In genomic region chr6:136582702-136583471, GRCh38 we compare ENCODE assay signal across 8 cellular contexts. TPM values are rescaled to one million over a fixed set of nuclear protein-coding genes. Genes with fewer than 3 reads are reported as not detected.
DNase-seq lines count a peak whose midpoint lies in the region; ATAC-seq and TF ChIP-seq lines count a peak whose summit lies in the region.

No MANE protein-coding gene starts in this region.

- no peak overlapping the region for H3K27ac ChIP-seq in OCI-LY3 (ENCODE audit: low read length)

- H3K27me3 ChIP-seq in OCI-LY3 (ENCODE audit: low read depth, low read length) = no peaks in the 10 kb centered on the region

- no peaks in the 10 kb centered on the region for H3K4me1 Mint-ChIP-seq in endothelial cell (ENCODE audit: unreplicated experiment)
- H3K4me1 Mint-ChIP-seq in natural killer cell = peaks cover 0 to 6% of the 10 kb centered on the region in 2 donors

- H2AFZ ChIP-seq in OCI-LY3 (ENCODE audit: low read depth, low read length) = no peak overlapping the region

- intact Hi-C loops in natural killer cell (cut with micrococcal nuclease) = loop anchor here (2.0 kb wide), 1 partner anchor 210 kb away; the partner anchor contains the start of gene MAP3K5

- no peaks in the 10 kb centered on the region for H3K36me3 ChIP-seq in OCI-LY3 (replicated peaks; ENCODE audit: low read depth, low read length)

- H3K27me3 Mint-ChIP-seq in endothelial cell (ENCODE audit: unreplicated experiment) = peaks cover 2% of the 10 kb centered on the region
- H3K27me3 Mint-ChIP-seq in natural killer cell (ENCODE audit: low read depth in 2 of 2) = no peaks in the 10 kb centered on the region

- no peak overlapping the region for H3K4me3 ChIP-seq in OCI-LY3 (ENCODE audit: low read length)

- H3K4me3 Mint-ChIP-seq in endothelial cell (ENCODE audit: unreplicated experiment) (no peak overlapping the region), natural killer cell (no peak overlapping the region)

- H3K27ac Mint-ChIP-seq in endothelial cell (ENCODE audit: unreplicated experiment) = no peak overlapping the region
- peak overlapping the region; percentile 56 to 76 for H3K27ac Mint-ChIP-seq in natural killer cell
- H3K27ac Mint-ChIP-seq in activated naive CD4-positive, alpha-beta T cell treated with anti-CD3 and anti-CD28 coated beads, Interleukin-2, amount 50 U/mL, for 72 hours = peak overlapping the region in 1 of 2 donors; percentile 63

- H3K9me3 ChIP-seq in OCI-LY3 (ENCODE audit: insufficient read depth, low read length) = no peaks in the 10 kb centered on the region

- no peaks in the 10 kb centered on the region for H4K20me1 ChIP-seq in OCI-LY3 (ENCODE audit: insufficient read depth, low read length)

- H3K4me2 ChIP-seq in OCI-LY3 (ENCODE audit: low read length) = no peak overlapping the region

- DNase-seq in SKM-1 treated with dmso at 0.1 percent for 144 hours (lab: John Stamatoyannopoulos, UW; ENCODE audit: unreplicated experiment) (peak; percentile 9), SKM-1 (lab: John Stamatoyannopoulos, UW; ENCODE audit: unreplicated experiment) (no peak), endothelial cell (ENCODE audit: low spot score) (no peak), natural killer cell (no peak)
- no peak for DNase-seq in activated naive CD4-positive, alpha-beta T cell treated with anti-CD3 and anti-CD28 coated beads, Interleukin-2, amount 50 U/mL, for 72 hours (ENCODE audit: low spot score in 2 of 2)

- TF ChIP-seq CTCF in OCI-LY3 (IDR thresholded peaks at IDR 0.05; ENCODE audit: low read depth, low read length) (peak; percentile 60), endothelial cell (IDR thresholded peaks at IDR 0.05; ENCODE audit: unreplicated experiment) (peak; percentile 83), natural killer cell (IDR thresholded peaks at IDR 0.05) (peak; percentile 66)

- H3K9me3 Mint-ChIP-seq in endothelial cell (ENCODE audit: unreplicated experiment) = no peaks in the 10 kb centered on the region
- no peaks in the 10 kb centered on the region for H3K9me3 Mint-ChIP-seq in natural killer cell
- no peaks in the 10 kb centered on the region for H3K9me3 Mint-ChIP-seq in activated naive CD4-positive, alpha-beta T cell treated with anti-CD3 and anti-CD28 coated beads, Interleukin-2, amount 50 U/mL, for 72 hours

- ATAC-seq in natural killer cell (peak in 2 of 3 donors; percentile 43 to 57), HG02798 (IDR thresholded peaks at IDR 0.05; ENCODE audit: poor library complexity, unreplicated experiment) (no peak), GM21825 (IDR thresholded peaks at IDR 0.05; ENCODE audit: unreplicated experiment) (no peak)
- ATAC-seq in activated naive CD4-positive, alpha-beta T cell treated with anti-CD3 and anti-CD28 coated beads, Interleukin-2, amount 50 U/mL, for 72 hours = no peak

- H3K4me1 ChIP-seq in OCI-LY3 (ENCODE audit: low read length) = peaks cover 6% of the 10 kb centered on the region

- H3K36me3 Mint-ChIP-seq in endothelial cell (ENCODE audit: low read depth, unreplicated experiment) = no peaks in the 10 kb centered on the region
- H3K36me3 Mint-ChIP-seq in natural killer cell = peaks cover 46% of the 10 kb centered on the region
- peaks cover 0 to 23% of the 10 kb centered on the region in 2 donors for H3K36me3 Mint-ChIP-seq in activated naive CD4-positive, alpha-beta T cell treated with anti-CD3 and anti-CD28 coated beads, Interleukin-2, amount 50 U/mL, for 72 hours

- H3K79me2 ChIP-seq in OCI-LY3 (ENCODE audit: low read length) = no peaks in the 10 kb centered on the region

- H3K9ac ChIP-seq in OCI-LY3 (ENCODE audit: low read length) = no peak overlapping the region

RNA-seq across cellular contexts. Expression of gene MAP7, which starts 32.7 kb away (rescaled TPM):
- total RNA-seq in endothelial cell (ENCODE audit: unreplicated experiment) = 1.3 TPM
- under 1 TPM; 0.14 to 0.68 (median 0.14) TPM for total RNA-seq in natural killer cell
- 1 to 10 TPM; 1.3 to 2.7 TPM for total RNA-seq in activated naive CD4-positive, alpha-beta T cell treated with anti-CD3 and anti-CD28 coated beads, Interleukin-2, amount 50 U/mL, for 72 hours

Comparison
In these comparisons a context has a peak if more than half of its experiments do, and no peak if none do; other contexts are left out.
1. ATAC-seq: peak in natural killer cell (2 of 3); none in activated naive CD4-positive, alpha-beta T cell treated with anti-CD3 and anti-CD28 coated beads, Interleukin-2, amount 50 U/mL, for 72 hours (0 of 2), HG02798 (single experiment) and GM21825 (single experiment).
2. Peak in every context shown above with its lines, with median percentiles within 50 percentile points of each other: CTCF ChIP-seq.